23 cellular contexts compared by ENCODE assay signal in genomic region chr12:103798586-103798985, GRCh38. TPM values are rescaled to one million over a fixed set of nuclear protein-coding genes. Genes with fewer than 3 reads are reported as not detected.
DNase-seq lines count a peak whose midpoint lies in the region; ATAC-seq, FAIRE-seq and TF ChIP-seq lines count a peak whose summit lies in the region.
"Had no signal": no experiment of that assay in that cellular context is flagged by ENCODE, and none has a peak within 500 bp of the region (broad histone marks: within the 10 kb centered on the region; RNA-seq: fewer than 3 reads in every experiment).

No MANE protein-coding gene starts in this region.

- H4K20me1 ChIP-seq in hepatocyte (ENCODE audit: insufficient read depth, poor library complexity, severe bottlenecking), result no peaks in the 10 kb centered on the region

- H3K4me1 ChIP-seq in A549, result peaks cover 52% of the 10 kb centered on the region
- H3K4me1 ChIP-seq in hepatocyte (ENCODE audit: insufficient read depth), result peaks cover 25% of the 10 kb centered on the region
- peaks cover 0 to 96% (median 84%) of the 10 kb centered on the region in 4 donors for H3K4me1 ChIP-seq in sigmoid colon

- CTCF ChIA-PET in A549 (lab: Yijun Ruan, JAX), result interaction anchor here (0.9 to 1.4 kb wide), 2 partner anchors 38 to 72 kb away, joined by 3 to 4 read pairs; no protein-coding TSS in a partner anchor

- no peak for FAIRE-seq in A549 (lab: Jason Lieb, UNC)
- FAIRE-seq: GM19239 had no signal

- H3K27me3 ChIP-seq in hepatocyte (no peaks in the 10 kb centered on the region), sigmoid colon (no peaks in the 10 kb centered on the region)
- H3K27me3 ChIP-seq: BE2C had no signal

- no peaks in the 10 kb centered on the region for H3K9me3 ChIP-seq in A549
- H3K9me3 ChIP-seq in hepatocyte (ENCODE audit: low read depth), result no peaks in the 10 kb centered on the region
- no peaks in the 10 kb centered on the region for H3K9me3 ChIP-seq in sigmoid colon
- H3K9me3 ChIP-seq: BE2C, Caco-2 had no signal

- no peaks in the 10 kb centered on the region for H3K9me2 ChIP-seq in hepatocyte (replicated peaks; ENCODE audit: insufficient read depth)

- TF ChIP-seq RAD21 in A549 (conservative IDR thresholded peaks at IDR 0.05 in 1 of 2, IDR thresholded peaks at IDR 0.05 in 1 of 2), result no peak

- no peaks in the 10 kb centered on the region for H3K79me2 ChIP-seq in hepatocyte

- WGBS in A549 (ENCODE audit: missing lambda C conversion rate), result 89% methylated on average over 4 of the region's 4 CpGs
- WGBS in hepatocyte (ENCODE audit: low lambda C conversion rate, missing lambda C conversion rate), result 83% methylated on average over 4 of the region's 4 CpGs
- 92 to 96% methylated on average over 4 of the region's 4 CpGs for WGBS in sigmoid colon, 2 donors

- H3K27ac ChIP-seq in A549 (peak overlapping the region; percentile 60 to 83), VCaP (peak overlapping the region; percentile 98), hepatocyte (peak overlapping the region; percentile 61), sigmoid colon (peak overlapping the region; percentile 72 to 99 (median 78))
- H3K27ac ChIP-seq: GM23248, RWPE1 had no signal

- no peak for TF ChIP-seq EP300 in A549 (IDR thresholded peaks at IDR 0.05)
- no peak for TF ChIP-seq EP300 in sigmoid colon (IDR thresholded peaks at IDR 0.05)

- intact Hi-C loops in sigmoid colon (cut with DNase I), result loop anchor here (10.0 kb wide), 1 partner anchor 136 kb away; the partner anchor contains the start of gene HSP90B1

- no peak for ATAC-seq in A549
- no peak for ATAC-seq in GM18519 (IDR thresholded peaks at IDR 0.05; ENCODE audit: low FRiP score, unreplicated experiment)

- H3K4me2 ChIP-seq in A549 (peak overlapping the region; percentile 70; the same call in 1 of the 3 replicates), hepatocyte (no peak overlapping the region)

- no peak overlapping the region for H2AFZ ChIP-seq in hepatocyte
- H2AFZ ChIP-seq: GM23248 had no signal

- no peak for TF ChIP-seq POLR2A in A549 (IDR thresholded peaks at IDR 0.05; ENCODE audit: low read length)
- TF ChIP-seq POLR2A in sigmoid colon (IDR thresholded peaks at IDR 0.05), result no peak

- DNase-seq in A549 (ENCODE audit: low read depth in 1 of 2, low spot score in 1 of 2), result no peak
- DNase-seq in hepatocyte (ENCODE audit: low spot score), result no peak
- peak; percentile 19 for DNase-seq in sigmoid colon
- DNase-seq in NCI-H2081 (lab: John Stamatoyannopoulos, UW), result no peak
- no peak for DNase-seq in COLO829 (ENCODE audit: low spot score)
- no peak for DNase-seq in activated T-cell treated with anti-CD3 and anti-CD28 coated beads, Interleukin-2, amount 50 U/mL, for 48 hours
- DNase-seq: 8988T; BE2C; Caco-2; CD4-positive, CD25-positive, alpha-beta regulatory T cell; GF-D8; GM23248; HCEC 1CT; NCI-H1105; NCI-H2107; NCI-H524; NCI-H82; OCI-M1; SIG-M5 had no signal

- TF ChIP-seq CTCF in A549 (IDR thresholded peaks at IDR 0.05), result no peak
- no peak for TF ChIP-seq CTCF in VCaP (conservative IDR thresholded peaks at IDR 0.05)
- no peak for TF ChIP-seq CTCF in hepatocyte (IDR thresholded peaks at IDR 0.05; ENCODE audit: poor library complexity)
- TF ChIP-seq CTCF in sigmoid colon (IDR thresholded peaks at IDR 0.05), result no peak

- POLR2A ChIA-PET in A549 (lab: Yijun Ruan, JAX), result no interaction called here

- H3K36me3 ChIP-seq in hepatocyte (replicated peaks; ENCODE audit: insufficient read depth, low read depth), result no peaks in the 10 kb centered on the region
- peaks cover 26 to 89% (median 60%) of the 10 kb centered on the region in 4 donors for H3K36me3 ChIP-seq in sigmoid colon
- H3K36me3 ChIP-seq: BE2C had no signal

- H3K4me3 ChIP-seq in A549, result no peak overlapping the region
- H3K4me3 ChIP-seq in hepatocyte, result no peak overlapping the region
- H3K4me3 ChIP-seq in sigmoid colon, result no peak overlapping the region
- H3K4me3 ChIP-seq: GM23248 had no signal

TF ChIP-seq in A549, 52 proteins besides CTCF, POLR2A, EP300 and RAD21:
- TF ChIP-seq NFE2L2 (conservative IDR thresholded peaks at IDR 0.05; ENCODE audit: low read length) (peak; percentile 68), CEBPB (IDR thresholded peaks at IDR 0.05) (no peak), HOXB5 (CRISPR knock-in tag; IDR thresholded peaks at IDR 0.05) (no peak), HOXB13 (CRISPR knock-in tag; IDR thresholded peaks at IDR 0.05; ENCODE audit: low read depth) (0 out of 2 replicates have a peak, but pooled peaks have one; percentile 36), MAFK (IDR thresholded peaks at IDR 0.05; ENCODE audit: partially characterized antibody) (peak; percentile 42)
TF ChIP-seq in A549: peak in this region for 3.

RNA-seq across cellular contexts. Expression of gene NT5DC3, which starts 42.4 kb away (rescaled TPM):
- polyA plus RNA-seq in A549 (2011; rRNA removed), result 5.2 and 8.8 TPM in 2 replicates
- 4.1 and 5.4 TPM in 2 replicates for polyA plus RNA-seq in A549 (2012; cell fraction: cytosol; rRNA removed)
- 11.6 and 21.4 TPM in 2 replicates for polyA plus RNA-seq in A549 (2012; cell fraction: nucleus; rRNA removed)
- 5.6 to 6.7 TPM (median 6.3 TPM) in 3 replicates for polyA plus RNA-seq in A549 (2017; fragmentation: RNase III; extraction: RNeasy Plus Mini Kit Qiagen cat#74134 plus additional on column Dnase treatment)
- polyA minus RNA-seq in A549 (2011; rRNA and poly(A)+ RNA removed), result 9.8 and 13.0 TPM in 2 replicates
- total RNA-seq in hepatocyte, result 6.1 and 6.3 TPM in 2 replicates
- 2.8 and 4.4 TPM in 2 replicates for polyA plus RNA-seq in hepatocyte
- total RNA-seq in sigmoid colon, result 100 to 1,000 TPM; 179 to 346 (median 240) TPM
- polyA plus RNA-seq in sigmoid colon, result 1 to 10 TPM in 2 of 3 donors, under 1 TPM in 1; 0.23 to 6.8 (median 1.8) TPM
